Comparison of ENCODE assay signal across 20 cellular contexts in the genomic region with DNA sequence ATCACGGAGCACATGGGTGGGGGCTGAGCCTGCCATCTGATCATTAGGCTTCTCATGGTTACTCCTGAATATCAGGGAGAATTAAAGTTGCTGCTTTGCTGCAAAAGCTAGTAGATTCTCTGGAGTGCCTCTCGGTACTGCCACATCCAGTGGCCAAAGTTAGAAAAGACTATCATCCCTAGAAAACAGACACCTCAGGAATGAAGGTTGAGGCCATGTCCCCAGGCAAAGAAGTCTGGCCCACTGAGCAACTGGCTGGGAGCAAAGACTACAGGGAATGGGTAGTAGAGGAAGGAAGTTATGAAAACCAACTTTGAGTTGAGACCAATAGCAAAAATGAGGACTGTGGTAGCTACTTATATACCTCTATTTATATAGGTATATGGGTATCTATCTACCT.
DNase-seq lines count a peak whose midpoint lies in the region; ATAC-seq and TF ChIP-seq lines count a peak whose summit lies in the region.
"Had no signal": no experiment of that assay in that cellular context is flagged by ENCODE, and none has a peak within 500 bp of the region (broad histone marks: within the 10 kb centered on the region; RNA-seq: fewer than 3 reads in every experiment).

No MANE protein-coding gene starts in this region.

- H3K9ac ChIP-seq in IMR-90 (ENCODE audit: low read depth, low read length) (no peak overlapping the region), parathyroid adenoma (no peak overlapping the region)

- no peak overlapping the region for H3K56ac ChIP-seq in IMR-90 (ENCODE audit: extremely low read depth, insufficient read depth, low read length)

- H2BK120ac ChIP-seq in IMR-90 (ENCODE audit: low read depth, low read length): no peak overlapping the region

- H3K4me1 Mint-ChIP-seq in mesothelial cell of epicardium: peaks cover 19% of the 10 kb centered on the region

- peak overlapping the region; percentile 34; the same call in 1 of the 3 replicates for H2BK15ac ChIP-seq in IMR-90 (ENCODE audit: low read depth, low read length)

- peak overlapping the region in 1 of 2 experiments; percentile 25; a peak in 1 of 4 replicates for H4K8ac ChIP-seq in IMR-90 (ENCODE audit: low read depth in 2 of 2, low read length in 2 of 2)

- H3K27ac ChIP-seq in AG04450 (ENCODE audit: low read depth, low read length) (no peak overlapping the region), IMR-90 (ENCODE audit: insufficient read depth, low read length) (no peak overlapping the region; the same call in 1 of the 2 replicates), parathyroid adenoma (no peak overlapping the region)
- H3K27ac ChIP-seq: A549 had no signal

- no peak overlapping the region for H4K91ac ChIP-seq in IMR-90 (ENCODE audit: insufficient read depth, low read depth, low read length)

- H3K36me3 Mint-ChIP-seq in mesothelial cell of epicardium: peaks cover 5% of the 10 kb centered on the region
- H3K36me3 Mint-ChIP-seq: CD4-positive, alpha-beta memory T cell had no signal

- peaks cover 4% of the 10 kb centered on the region for H3K4me1 ChIP-seq in IMR-90 (ENCODE audit: control insufficient read depth, insufficient read depth, low read length)
- H3K4me1 ChIP-seq in parathyroid adenoma: no peaks in the 10 kb centered on the region
- H3K4me1 ChIP-seq: A549 had no signal

- H2BK5ac ChIP-seq in IMR-90 (ENCODE audit: low read depth, low read length, poor library complexity, severe bottlenecking): no peak overlapping the region

- 0 out of 2 replicates have a peak overlapping the region, but pooled peaks have one; percentile 56 for H3K18ac ChIP-seq in IMR-90 (ENCODE audit: low read depth, low read length)

- no peaks in the 10 kb centered on the region for H3K27me3 ChIP-seq in AG04450 (ENCODE audit: control insufficient read depth, insufficient read depth, low read length)
- H3K27me3 ChIP-seq in IMR-90 (ENCODE audit: control insufficient read depth, insufficient read depth, low read length): no peaks in the 10 kb centered on the region
- H3K27me3 ChIP-seq in parathyroid adenoma (ENCODE audit: control insufficient read depth, insufficient read depth, low read length): no peaks in the 10 kb centered on the region

- no TSS peak for BruUV-seq in IMR-90 (replicated peaks; lab: Mats Ljungman, UMichigan)

- 60% methylated on average over 1 of the region's 2 CpGs; no CpG with 5 or more reads in 1 of the 2 experiments for WGBS in IMR-90 (ENCODE audit: extremely low coverage in 2 of 2, insufficient read length in 1 of 2), 2 experiments

- ATAC-seq in IMR-90 (ENCODE audit: low read depth) (no peak; the same call in 1 of the 2 replicates), GM19023 (IDR thresholded peaks at IDR 0.05; ENCODE audit: unreplicated experiment) (no peak), GM19455 (IDR thresholded peaks at IDR 0.05; ENCODE audit: unreplicated experiment) (no peak)
- ATAC-seq: A549, GM23338 had no signal

- POLR2A ChIA-PET in AG04450 (lab: Yijun Ruan, JAX) (interaction anchor here (0.5 kb wide), 1 partner anchor 375 kb away, joined by 3 read pairs; no protein-coding TSS in a partner anchor), IMR-90 (lab: Charles Lee; ENCODE audit: unreplicated experiment) (no interaction called here)

- peak overlapping the region; percentile 29; the same call in 1 of the 2 replicates for H3K14ac ChIP-seq in IMR-90 (replicated peaks; ENCODE audit: low read depth, low read length)

- H3K79me2 ChIP-seq in parathyroid adenoma: no peaks in the 10 kb centered on the region

- CTCF ChIA-PET in AG04450 (lab: Charles Lee) (no interaction called here), IMR-90 (lab: Yijun Ruan, JAX) (no interaction called here)

- peak overlapping the region; percentile 45; the same call in 1 of the 2 replicates for H3K4ac ChIP-seq in IMR-90 (ENCODE audit: low read depth, low read length)

- in situ Hi-C loops in IMR-90 (cut with MboI; ENCODE audit: low sequenced_read_pairs): no loop called here

- no peaks in the 10 kb centered on the region for H3K27me3 Mint-ChIP-seq in mesothelial cell of epicardium (ENCODE audit: low read depth)
- H3K27me3 Mint-ChIP-seq: CD4-positive, alpha-beta memory T cell had no signal

- H3K4me2 ChIP-seq in IMR-90 (ENCODE audit: low read depth, low read length) (no peak overlapping the region), parathyroid adenoma (ENCODE audit: low read length) (no peak overlapping the region)
- H3K4me2 ChIP-seq: A549, GM23338 had no signal

- dilution Hi-C loops in IMR-90 (cut with HindIII; ENCODE audit: low sequenced_read_pairs, unreplicated experiment): no loop called here

- no peak overlapping the region for H4K5ac ChIP-seq in IMR-90 (ENCODE audit: low read depth, low read length)

- DNase-seq in AG04450 (ENCODE audit: low read depth, low spot score) (no peak), IMR-90 (no peak), mesothelial cell of epicardium (ENCODE audit: low spot score in 2 of 2, unreplicated experiment in 2 of 2) (no peak), NCI-H748 (lab: John Stamatoyannopoulos, UW; ENCODE audit: unreplicated experiment) (no peak), GOT3 (lab: John Stamatoyannopoulos, UW) (no peak)
- DNase-seq: 8988T; ACHN; C1 segment of cervical spinal cord; Calu3; CD4-positive, alpha-beta memory T cell; COR-L47; DMS53; DMS79 treated with DMSO at 0.1 percent for 48 hours; HFFc6 had no signal

- no peak overlapping the region for H3K4me3 ChIP-seq in AG04450 (ENCODE audit: low read depth, low read length)
- H3K4me3 ChIP-seq in IMR-90 (ENCODE audit: insufficient read depth, low read depth, low read length): no peak overlapping the region
- H3K4me3 ChIP-seq in parathyroid adenoma (ENCODE audit: low read depth, low read length): no peak overlapping the region
- H3K4me3 ChIP-seq: A549, GM23338, HAP-1 had no signal

- H3K27ac Mint-ChIP-seq in mesothelial cell of epicardium: peak overlapping the region; percentile 62
- H3K27ac Mint-ChIP-seq: CD4-positive, alpha-beta memory T cell; GM23338; HFFc6 had no signal

- 0 out of 2 replicates have a peak, but pooled peaks cover 6% of the 10 kb centered on the region for H3K9me1 ChIP-seq in IMR-90 (ENCODE audit: insufficient read depth, low read length)

- H3K36me3 ChIP-seq in IMR-90 (ENCODE audit: control insufficient read depth, insufficient read depth, low read length) (no peaks in the 10 kb centered on the region), parathyroid adenoma (ENCODE audit: control insufficient read depth, insufficient read depth, low read length) (no peaks in the 10 kb centered on the region)
- H3K36me3 ChIP-seq: HAP-1 had no signal

- intact Hi-C loops in IMR-90 (cut with micrococcal nuclease): no loop called here

- peaks cover 13% of the 10 kb centered on the region for H3K9me3 Mint-ChIP-seq in mesothelial cell of epicardium
- H3K9me3 Mint-ChIP-seq: HFFc6 had no signal

- TF ChIP-seq CTCF in AG04450 (IDR thresholded peaks at IDR 0.05; ENCODE audit: low read depth, low read length) (0 out of 2 replicates have a peak, but pooled peaks have one; percentile 3), IMR-90 (conservative IDR thresholded peaks at IDR 0.05; ENCODE audit: low read depth, low read length) (no peak), mesothelial cell of epicardium (IDR thresholded peaks at IDR 0.05; ENCODE audit: unreplicated experiment) (no peak), parathyroid adenoma (IDR thresholded peaks at IDR 0.05) (no peak)

- H3K9me3 ChIP-seq in AG04450 (ENCODE audit: control insufficient read depth, insufficient read depth, low read length) (no peaks in the 10 kb centered on the region), IMR-90 (ENCODE audit: control insufficient read depth, insufficient read depth, low read length) (no peaks in the 10 kb centered on the region), parathyroid adenoma (ENCODE audit: control insufficient read depth, low read length) (no peaks in the 10 kb centered on the region)
- H3K9me3 ChIP-seq: A549 had no signal

- TF ChIP-seq RAD21 in IMR-90 (IDR thresholded peaks at IDR 0.05; ENCODE audit: low read length): no peak

- H2AFZ ChIP-seq in IMR-90 (replicated peaks; ENCODE audit: low read length, poor library complexity) (no peak overlapping the region), parathyroid adenoma (peak overlapping the region; percentile 17)
- H2AFZ ChIP-seq: GM23338 had no signal

- H3K4me3 Mint-ChIP-seq in mesothelial cell of epicardium: no peak overlapping the region
- H3K4me3 Mint-ChIP-seq: CD4-positive, alpha-beta memory T cell; GM23338; HFFc6 had no signal

- H2AK9ac ChIP-seq in IMR-90 (replicated peaks; ENCODE audit: low read depth, low read length, poor library complexity): no peak overlapping the region

- TF ChIP-seq POLR2A in IMR-90 (IDR thresholded peaks at IDR 0.05; ENCODE audit: low read depth, low read length): no peak

- H3K23ac ChIP-seq in IMR-90 (ENCODE audit: low read depth, low read length): no peak overlapping the region

- H2AK5ac ChIP-seq in IMR-90 (ENCODE audit: low read depth, low read length): peak overlapping the region; percentile 56; the same call in 1 of the 2 replicates

- no peaks in the 10 kb centered on the region for H3K79me1 ChIP-seq in IMR-90 (ENCODE audit: low read depth in 1 of 2, low read length in 2 of 2)

- H4K20me1 ChIP-seq in IMR-90 (ENCODE audit: insufficient read depth, low read length): no peaks in the 10 kb centered on the region

- H2BK20ac ChIP-seq in IMR-90 (ENCODE audit: low read depth, low read length): no peak overlapping the region; the same call in 1 of the 2 replicates

TF ChIP-seq in IMR-90, 13 proteins besides CTCF, POLR2A, EP300 and RAD21 (continues in another document):
- TF ChIP-seq CHD1 (IDR thresholded peaks at IDR 0.05; ENCODE audit: low read depth, low read length) (no peak), BHLHE40 (IDR thresholded peaks at IDR 0.05; ENCODE audit: low read depth, low read length) (no peak), NFE2L2 (IDR thresholded peaks at IDR 0.05; ENCODE audit: low read depth, low read length) (no peak), RFX5 (IDR thresholded peaks at IDR 0.05; ENCODE audit: low read depth, low read length) (no peak), MAFK (IDR thresholded peaks at IDR 0.05; ENCODE audit: low read depth, low read length) (no peak), MAZ (IDR thresholded peaks at IDR 0.05; ENCODE audit: borderline replicate concordance, low read depth, low read length) (no peak), RCOR1 (IDR thresholded peaks at IDR 0.05; ENCODE audit: insufficient replicate concordance, low read length) (no peak), SMC3 (IDR thresholded peaks at IDR 0.05; ENCODE audit: low read depth, low read length) (no peak), CEBPB (IDR thresholded peaks at IDR 0.05; ENCODE audit: low read depth, low read length) (no peak)
- TF ChIP-seq, protein P1, sequence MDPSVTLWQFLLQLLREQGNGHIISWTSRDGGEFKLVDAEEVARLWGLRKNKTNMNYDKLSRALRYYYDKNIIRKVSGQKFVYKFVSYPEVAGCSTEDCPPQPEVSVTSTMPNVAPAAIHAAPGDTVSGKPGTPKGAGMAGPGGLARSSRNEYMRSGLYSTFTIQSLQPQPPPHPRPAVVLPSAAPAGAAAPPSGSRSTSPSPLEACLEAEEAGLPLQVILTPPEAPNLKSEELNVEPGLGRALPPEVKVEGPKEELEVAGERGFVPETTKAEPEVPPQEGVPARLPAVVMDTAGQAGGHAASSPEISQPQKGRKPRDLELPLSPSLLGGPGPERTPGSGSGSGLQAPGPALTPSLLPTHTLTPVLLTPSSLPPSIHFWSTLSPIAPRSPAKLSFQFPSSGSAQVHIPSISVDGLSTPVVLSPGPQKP (IDR thresholded peaks at IDR 0.05; ENCODE audit: borderline replicate concordance, low read depth, low read length): no peak
